18 cellular contexts compared by ENCODE assay signal in genomic region chr6:143697401-143697800, GRCh38. TPM values are rescaled to one million over a fixed set of nuclear protein-coding genes. Genes with fewer than 3 reads are reported as not detected.
DNase-seq lines count a peak whose midpoint lies in the region; ATAC-seq, FAIRE-seq and TF ChIP-seq lines count a peak whose summit lies in the region.
"Had no signal": no experiment of that assay in that cellular context is flagged by ENCODE, and none has a peak within 500 bp of the region (broad histone marks: within the 10 kb centered on the region; RNA-seq: fewer than 3 reads in every experiment).

No MANE protein-coding gene starts in this region.

- no peak overlapping the region for H3K9ac ChIP-seq in PC-3 (ENCODE audit: low read length)

- H3K4me1 ChIP-seq in PC-3 (ENCODE audit: insufficient read depth, low read length), result peaks cover 17% of the 10 kb centered on the region; the same call in 1 of the 2 replicates
- H3K4me1 ChIP-seq in esophagus muscularis mucosa, result peaks cover 71 to 97% (median 93%) of the 10 kb centered on the region in 4 donors
- peaks cover 4% of the 10 kb centered on the region for H3K4me1 ChIP-seq in prostate gland (replicated peaks)

- no peaks in the 10 kb centered on the region for H3K9me3 Mint-ChIP-seq in activated CD4-positive, alpha-beta memory T cell treated with anti-CD3 and anti-CD28 coated beads for 36 hours
- H3K9me3 Mint-ChIP-seq: activated naive CD4-positive, alpha-beta T cell treated with anti-CD3 and anti-CD28 coated beads, Interleukin-2, amount 50 U/mL, for 24 hours; activated T-helper 1 cell treated with anti-CD3 and anti-CD28 coated beads, Interleukin-12 subunit alpha, Interleukin-12 subunit beta, Interleukin-2, Interleukin-4 antibody, amounts not matched to agents 30 ng/mL and 10 ng/mL and 1 ng/mL, durations not matched to agents 14 hours and 24 hours and 36 hours had no signal

- no peaks in the 10 kb centered on the region for H3K27me3 Mint-ChIP-seq in activated CD4-positive, alpha-beta memory T cell treated with anti-CD3 and anti-CD28 coated beads for 36 hours
- H3K27me3 Mint-ChIP-seq: activated CD4-positive, alpha-beta T cell treated with anti-CD3 and anti-CD28 coated beads for 36 hours; activated CD8-positive, alpha-beta memory T cell treated with anti-CD3 and anti-CD28 coated beads, Interleukin-2, amount 10 ng/mL, durations not matched to agents 7 days and 5 days; activated naive CD4-positive, alpha-beta T cell treated with anti-CD3 and anti-CD28 coated beads, Interleukin-2, amount 50 U/mL, for 24 hours had no signal

- ATAC-seq in PC-3, result peak; percentile 37
- ATAC-seq: activated CD4-positive, alpha-beta T cell treated with anti-CD3 and anti-CD28 coated beads for 36 hours; activated CD8-positive, alpha-beta memory T cell treated with anti-CD3 and anti-CD28 coated beads, Interleukin-2, amount 10 ng/mL, durations not matched to agents 7 days and 5 days had no signal

- POLR2A ChIA-PET in PC-3 (lab: Charles Lee; ENCODE audit: unreplicated experiment), result interaction anchor here (1.0 kb wide), 1 partner anchor 146 kb away, joined by 4 read pairs; the partner anchor contains the start of gene LTV1
- POLR2A ChIA-PET in activated CD4-positive, alpha-beta memory T cell treated with anti-CD3 and anti-CD28 coated beads for 36 hours (lab: Charles Lee), result no interaction called here

- H3K27me3 ChIP-seq in PC-3 (ENCODE audit: low read length), result no peaks in the 10 kb centered on the region
- H3K27me3 ChIP-seq in esophagus muscularis mucosa, result no peaks in the 10 kb centered on the region
- no peaks in the 10 kb centered on the region for H3K27me3 ChIP-seq in prostate gland (replicated peaks; ENCODE audit: insufficient read depth)
- H3K27me3 ChIP-seq: spleen had no signal

- no peaks in the 10 kb centered on the region for H3K9me2 ChIP-seq in PC-3 (replicated peaks; ENCODE audit: low read length)

- H3K4me3 Mint-ChIP-seq in activated CD4-positive, alpha-beta memory T cell treated with anti-CD3 and anti-CD28 coated beads for 36 hours, result no peak overlapping the region
- H3K4me3 Mint-ChIP-seq: activated CD4-positive, alpha-beta T cell treated with anti-CD3 and anti-CD28 coated beads for 36 hours; activated CD8-positive, alpha-beta memory T cell treated with anti-CD3 and anti-CD28 coated beads, Interleukin-2, amount 10 ng/mL, durations not matched to agents 7 days and 5 days; activated naive CD4-positive, alpha-beta T cell treated with anti-CD3 and anti-CD28 coated beads, Interleukin-2, amount 50 U/mL, for 24 hours; activated T-helper 1 cell treated with anti-CD3 and anti-CD28 coated beads, Interleukin-12 subunit alpha, Interleukin-12 subunit beta, Interleukin-2, Interleukin-4 antibody, amounts not matched to agents 30 ng/mL and 10 ng/mL and 1 ng/mL, durations not matched to agents 14 hours and 24 hours and 36 hours; CD14-positive monocyte; nephron progenitor cell had no signal

- CTCF ChIA-PET in PC-3 (lab: Charles Lee), result no interaction called here
- CTCF ChIA-PET in activated CD4-positive, alpha-beta memory T cell treated with anti-CD3 and anti-CD28 coated beads for 36 hours (lab: Charles Lee), result no interaction called here

- intact Hi-C loops in PC-3 (cut with micrococcal nuclease) (loop anchor here (5.0 kb wide), 1 partner anchor 45 kb away; no protein-coding TSS in a partner anchor), esophagus muscularis mucosa (cut with DNase I) (no loop called here), prostate gland (cut with DNase I) (no loop called here)
- intact Hi-C loops in activated CD4-positive, alpha-beta memory T cell treated with anti-CD3 and anti-CD28 coated beads for 36 hours (cut with micrococcal nuclease), result no loop called here

- H3K79me2 ChIP-seq in PC-3 (ENCODE audit: low read length), result no peaks in the 10 kb centered on the region; the same call in 1 of the 2 replicates

- H3K36me3 ChIP-seq in PC-3 (ENCODE audit: low read depth, low read length) (no peaks in the 10 kb centered on the region), esophagus muscularis mucosa (no peaks in the 10 kb centered on the region), prostate gland (no peaks in the 10 kb centered on the region)
- H3K36me3 ChIP-seq: spleen had no signal

- TF ChIP-seq POLR2A in esophagus muscularis mucosa (IDR thresholded peaks at IDR 0.05; ENCODE audit: low read depth) (no peak), prostate gland (IDR thresholded peaks at IDR 0.05) (no peak)

- H2AFZ ChIP-seq in PC-3 (ENCODE audit: low read length), result no peak overlapping the region

- DNase-seq in PC-3, result no peak
- DNase-seq in esophagus muscularis mucosa (ENCODE audit: extremely low spot score), result no peak
- no peak for DNase-seq in prostate gland (ENCODE audit: low spot score)
- DNase-seq in stimulated activated naive CD4-positive, alpha-beta T cell treated with Interleukin-2 at 50 U/mL for 16 hours (lab: John Stamatoyannopoulos, UW), result no peak
- no peak for DNase-seq in activated CD4-positive, alpha-beta memory T cell treated with anti-CD3 and anti-CD28 coated beads for 36 hours
- DNase-seq in activated CD4-positive, alpha-beta T cell treated with anti-CD3 and anti-CD28 coated beads, Interleukin-2, amount 50 U/mL, for 4 hours, result no peak
- no peak for DNase-seq in hepatic stellate cell (ENCODE audit: low spot score)
- DNase-seq: activated CD4-positive, alpha-beta T cell treated with anti-CD3 and anti-CD28 coated beads for 36 hours; activated CD8-positive, alpha-beta memory T cell treated with anti-CD3 and anti-CD28 coated beads, Interleukin-2, amount 10 ng/mL, durations not matched to agents 7 days and 5 days; nephron progenitor cell; Right ventricle myocardium superior; spleen; substantia nigra had no signal

- no TSS peak for BruUV-seq in PC-3 (replicated peaks; lab: Mats Ljungman, UMichigan)

- no peaks in the 10 kb centered on the region for H3K9me3 ChIP-seq in PC-3 (ENCODE audit: low read length)
- H3K9me3 ChIP-seq in esophagus muscularis mucosa, result no peaks in the 10 kb centered on the region
- no peaks in the 10 kb centered on the region for H3K9me3 ChIP-seq in prostate gland
- H3K9me3 ChIP-seq: spleen had no signal

- H3K27ac Mint-ChIP-seq in activated CD4-positive, alpha-beta memory T cell treated with anti-CD3 and anti-CD28 coated beads for 36 hours, result no peak overlapping the region
- H3K27ac Mint-ChIP-seq: activated CD4-positive, alpha-beta T cell treated with anti-CD3 and anti-CD28 coated beads for 36 hours; activated CD8-positive, alpha-beta memory T cell treated with anti-CD3 and anti-CD28 coated beads, Interleukin-2, amount 10 ng/mL, durations not matched to agents 7 days and 5 days; activated naive CD4-positive, alpha-beta T cell treated with anti-CD3 and anti-CD28 coated beads, Interleukin-2, amount 50 U/mL, for 24 hours; activated T-helper 1 cell treated with anti-CD3 and anti-CD28 coated beads, Interleukin-12 subunit alpha, Interleukin-12 subunit beta, Interleukin-2, Interleukin-4 antibody, amounts not matched to agents 30 ng/mL and 10 ng/mL and 1 ng/mL, durations not matched to agents 14 hours and 24 hours and 36 hours; CD14-positive monocyte had no signal

- no peaks in the 10 kb centered on the region for H3F3A ChIP-seq in PC-3 (ENCODE audit: low read length, unreplicated experiment)

- H3K4me2 ChIP-seq in PC-3 (ENCODE audit: low read length), result no peak overlapping the region

- no peak overlapping the region for H3K27ac ChIP-seq in PC-3 (ENCODE audit: low read length)
- H3K27ac ChIP-seq in esophagus muscularis mucosa (replicated peaks in 1 of 4), result peak overlapping the region; percentile 20 to 55 (median 52)
- H3K27ac ChIP-seq in prostate gland, result peak overlapping the region; percentile 18 to 22

- no peaks in the 10 kb centered on the region for H4K20me1 ChIP-seq in PC-3 (ENCODE audit: low read length)

- no peaks in the 10 kb centered on the region for H3K36me3 Mint-ChIP-seq in activated CD4-positive, alpha-beta memory T cell treated with anti-CD3 and anti-CD28 coated beads for 36 hours
- H3K36me3 Mint-ChIP-seq: activated CD8-positive, alpha-beta memory T cell treated with anti-CD3 and anti-CD28 coated beads, Interleukin-2, amount 10 ng/mL, durations not matched to agents 7 days and 5 days; activated naive CD4-positive, alpha-beta T cell treated with anti-CD3 and anti-CD28 coated beads, Interleukin-2, amount 50 U/mL, for 24 hours had no signal

- no peak for TF ChIP-seq EP300 in esophagus muscularis mucosa (IDR thresholded peaks at IDR 0.05)

- H3K4me3 ChIP-seq in PC-3 (ENCODE audit: low read length) (no peak overlapping the region), esophagus muscularis mucosa (no peak overlapping the region), prostate gland (no peak overlapping the region)
- H3K4me3 ChIP-seq: spleen had no signal

- no peak for TF ChIP-seq CTCF in PC-3 (conservative IDR thresholded peaks at IDR 0.05; ENCODE audit: low read depth, low read length)
- TF ChIP-seq CTCF in esophagus muscularis mucosa (IDR thresholded peaks at IDR 0.05), result no peak
- TF ChIP-seq CTCF in prostate gland (IDR thresholded peaks at IDR 0.05), result no peak

- H3K4me1 Mint-ChIP-seq in activated CD4-positive, alpha-beta memory T cell treated with anti-CD3 and anti-CD28 coated beads for 36 hours (ENCODE audit: low read depth), result peaks cover 40% of the 10 kb centered on the region

- WGBS in esophagus muscularis mucosa, result 25% methylated on average over 1 of the region's 1 CpG
- 22% methylated on average over 1 of the region's 1 CpG for WGBS in prostate gland

- peak; percentile 81 for FAIRE-seq in A204.1 (lab: Jason Lieb, UNC)
- FAIRE-seq: TTC549 had no signal

RNA-seq across cellular contexts. Expression of gene PHACTR2, which starts 19.6 kb away (rescaled TPM):
- total RNA-seq in PC-3 (2014; rRNA removed) (19.4 and 25.1 TPM in 2 replicates), esophagus muscularis mucosa (100 to 1,000 TPM in 1 of 4 donors, 10 to 100 TPM in 3; 71.0 to 127 (median 82.7) TPM), prostate gland (100 to 1,000 TPM in 1 of 2 donors, 10 to 100 TPM in 1; 41.4 to 108 TPM)
- 10 to 100 TPM; 26.1 to 28.1 TPM for total RNA-seq in activated CD4-positive, alpha-beta memory T cell treated with anti-CD3 and anti-CD28 coated beads for 36 hours
